3 cellular contexts compared by ENCODE assay signal in the genomic region with DNA sequence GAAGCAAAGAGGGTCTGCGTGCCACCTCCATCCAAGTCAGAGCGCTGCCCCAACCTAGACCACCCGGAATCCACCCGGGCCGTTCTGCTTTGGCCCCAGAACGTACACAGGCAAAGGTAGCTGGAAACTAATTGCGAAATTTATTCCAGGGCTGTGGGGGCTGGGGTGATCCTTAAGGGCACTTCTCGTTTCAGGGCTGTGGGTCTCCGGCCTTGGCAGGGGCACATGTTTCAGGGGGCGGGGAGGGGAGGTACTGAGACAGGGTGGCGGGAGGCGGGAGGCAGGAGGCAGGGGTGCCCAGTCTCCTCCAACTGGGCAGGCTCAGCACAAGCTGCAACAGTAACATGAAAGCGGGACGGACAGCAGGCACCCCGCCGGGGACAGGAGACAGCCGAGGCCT.
A peak's percentile ranks its signal among the peaks of the same experiment; 100 is the strongest.
TF ChIP-seq lines count a peak whose summit lies in the region.

No MANE protein-coding gene starts in this region.

TF ChIP-seq in IMR-90, 13 proteins besides CTCF, POLR2A, EP300 and RAD21:
- TF ChIP-seq MAFK (IDR thresholded peaks at IDR 0.05; ENCODE audit: low read depth, low read length) (no peak), CEBPB (IDR thresholded peaks at IDR 0.05; ENCODE audit: low read depth, low read length) (peak; percentile 47)

TF ChIP-seq in H1, 55 proteins besides CTCF, POLR2A, EP300 and RAD21:
- TF ChIP-seq GTF2F1 (IDR thresholded peaks at IDR 0.05; ENCODE audit: borderline replicate concordance, low read depth, low read length) (no peak), EZH2 (IDR thresholded peaks at IDR 0.05; ENCODE audit: low read depth, low read length, severe bottlenecking) (no peak), FOSL1 (IDR thresholded peaks at IDR 0.05; ENCODE audit: insufficient read depth, low read depth, low read length) (no peak), TAF1 (IDR thresholded peaks at IDR 0.05; ENCODE audit: low read depth, low read length) (no peak), KDM1A (IDR thresholded peaks at IDR 0.05; ENCODE audit: borderline replicate concordance, low read length) (no peak), POU5F1 (IDR thresholded peaks at IDR 0.05; ENCODE audit: low read depth, low read length) (no peak), RXRA (IDR thresholded peaks at IDR 0.05; ENCODE audit: insufficient read depth, low read depth, low read length) (no peak), SIX5 (IDR thresholded peaks at IDR 0.05; ENCODE audit: low read depth, low read length) (no peak), SAP30 (IDR thresholded peaks at IDR 0.05; ENCODE audit: insufficient read depth, insufficient replicate concordance, low read length) (no peak), MAFK (IDR thresholded peaks at IDR 0.05; ENCODE audit: low read depth, low read length) (no peak), SP2 (IDR thresholded peaks at IDR 0.05; ENCODE audit: low read length) (no peak), CHD1 (IDR thresholded peaks at IDR 0.05; ENCODE audit: low read depth, low read length) (no peak), ASH2L (IDR thresholded peaks at IDR 0.05; ENCODE audit: low read length) (no peak), CTBP2 (IDR thresholded peaks at IDR 0.05; ENCODE audit: borderline replicate concordance, insufficient read depth, insufficient read length, low read length) (no peak), JUND (IDR thresholded peaks at IDR 0.05; ENCODE audit: low read length) (no peak), SIN3A (conservative IDR thresholded peaks at IDR 0.05 in 1 of 2, IDR thresholded peaks at IDR 0.05 in 1 of 2; ENCODE audit: low read depth in 1 of 2, low read length in 2 of 2) (no peak)

TF ChIP-seq in HEK293T, 16 proteins besides CTCF, POLR2A, EP300 and RAD21:
- TF ChIP-seq L3MBTL2 (conservative IDR thresholded peaks at IDR 0.05): no peak
- TF ChIP-seq NFRKB (IDR thresholded peaks at IDR 0.05): no peak
- TF ChIP-seq, protein P1, sequence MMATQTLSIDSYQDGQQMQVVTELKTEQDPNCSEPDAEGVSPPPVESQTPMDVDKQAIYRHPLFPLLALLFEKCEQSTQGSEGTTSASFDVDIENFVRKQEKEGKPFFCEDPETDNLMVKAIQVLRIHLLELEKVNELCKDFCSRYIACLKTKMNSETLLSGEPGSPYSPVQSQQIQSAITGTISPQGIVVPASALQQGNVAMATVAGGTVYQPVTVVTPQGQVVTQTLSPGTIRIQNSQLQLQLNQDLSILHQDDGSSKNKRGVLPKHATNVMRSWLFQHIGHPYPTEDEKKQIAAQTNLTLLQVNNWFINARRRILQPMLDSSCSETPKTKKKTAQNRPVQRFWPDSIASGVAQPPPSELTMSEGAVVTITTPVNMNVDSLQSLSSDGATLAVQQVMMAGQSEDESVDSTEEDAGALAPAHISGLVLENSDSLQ (IDR thresholded peaks at IDR 0.05): no peak
- no peak for TF ChIP-seq ELF4 (IDR thresholded peaks at IDR 0.05)
- no peak for TF ChIP-seq BHLHE40 (IDR thresholded peaks at IDR 0.05; ENCODE audit: borderline replicate concordance)
- TF ChIP-seq TARDBP (IDR thresholded peaks at IDR 0.05): no peak
- TF ChIP-seq HDGF (IDR thresholded peaks at IDR 0.05; ENCODE audit: borderline replicate concordance): no peak
- TF ChIP-seq FOXA1 (IDR thresholded peaks at IDR 0.05): no peak
